Comparison of ENCODE assay signal across 8 cellular contexts in the genomic region with DNA sequence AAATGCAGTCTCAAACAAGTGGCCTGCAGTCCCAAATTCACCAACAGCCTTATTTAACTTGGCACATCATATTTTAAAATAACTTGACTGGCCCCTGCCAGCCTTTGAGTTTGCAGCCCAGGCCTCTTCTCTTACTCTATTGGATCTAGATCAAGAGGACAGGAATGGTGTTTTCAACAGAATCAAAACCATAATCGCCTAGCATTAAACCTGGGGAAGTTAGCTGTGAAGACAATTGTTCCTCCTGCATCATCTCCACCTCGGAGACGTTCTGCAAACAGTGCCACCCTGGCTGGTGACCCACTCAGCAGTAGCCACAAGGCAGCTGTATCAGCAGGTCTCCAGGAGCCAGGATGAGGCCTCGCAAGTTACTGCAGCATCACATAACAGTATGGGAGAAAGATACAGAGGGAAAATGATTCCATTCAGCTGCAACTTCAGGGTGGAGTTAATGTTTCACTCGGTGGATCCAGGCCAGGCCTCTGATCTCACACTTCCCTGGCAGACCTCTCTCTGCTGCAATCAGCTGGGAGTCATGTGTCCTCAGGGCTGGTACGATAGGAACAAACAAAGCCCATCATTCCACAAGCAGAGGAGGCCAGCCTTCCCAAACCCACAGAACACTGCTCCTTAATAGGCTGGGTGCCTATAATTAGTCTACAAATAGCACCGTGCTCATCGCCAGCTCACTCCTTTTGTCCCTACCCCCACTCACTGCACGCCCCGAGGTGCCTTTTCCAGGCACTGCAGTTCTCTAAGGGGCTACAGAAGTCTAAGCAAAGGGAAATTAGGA. TPM values are rescaled to one million over a fixed set of nuclear protein-coding genes. Genes with fewer than 3 reads are reported as not detected.
A peak's percentile ranks its signal among the peaks of the same experiment; 100 is the strongest.
DNase-seq lines count a peak whose midpoint lies in the region; ATAC-seq and TF ChIP-seq lines count a peak whose summit lies in the region.

No MANE protein-coding gene starts in this region.

- H3K36me3 ChIP-seq in neutrophil, result peaks cover 88% of the 10 kb centered on the region

- H3K9me3 ChIP-seq in neutrophil, result no peaks in the 10 kb centered on the region

- ATAC-seq in GM19395 (IDR thresholded peaks at IDR 0.05; ENCODE audit: unreplicated experiment), result no peak
- ATAC-seq in GM19023 (IDR thresholded peaks at IDR 0.05; ENCODE audit: unreplicated experiment), result no peak
- no peak for ATAC-seq in GM21447 (IDR thresholded peaks at IDR 0.05; ENCODE audit: unreplicated experiment)

- in situ Hi-C loops in Caki2 (cut with HindIII; ENCODE audit: low pct_unique_long_range_greater_than_20kb, low sequenced_read_pairs), result no loop called here

- no peaks in the 10 kb centered on the region for H3K27me3 ChIP-seq in neutrophil

- H3K4me3 ChIP-seq in neutrophil (ENCODE audit: low read depth in 1 of 2, low read length in 1 of 2), result no peak overlapping the region

- H3K27ac ChIP-seq in neutrophil, result peak overlapping the region; percentile 42

- peaks cover 12 to 13% of the 10 kb centered on the region in 2 experiments for H3K4me1 ChIP-seq in neutrophil (ENCODE audit: control insufficient read depth in 1 of 2, insufficient read depth in 1 of 2, low read depth in 1 of 2, low read length in 1 of 2)

- DNase-seq in Caki2 (ENCODE audit: low read depth) (peak; percentile 79), NCI-H526 (lab: John Stamatoyannopoulos, UW) (peak; percentile 94 to 95), fibroblast of gingiva (ENCODE audit: low read depth) (peak; percentile 68)
- DNase-seq in stimulated activated naive CD4-positive, alpha-beta T cell treated with Interleukin-2 at 50 U/mL for 16 hours (lab: John Stamatoyannopoulos, UW), result no peak

- TF ChIP-seq CTCF in neutrophil (IDR thresholded peaks at IDR 0.05), result no peak

RNA-seq across cellular contexts. Expression of a gene that starts 18.6 kb away (rescaled TPM):
- not detected in 2 replicates for total RNA-seq in Caki2 (2014; rRNA removed; shearing (Covaris generic); ENCODE audit: low replicate concordance)

RNA-seq across cellular contexts. Expression of a gene that starts 29.8 kb away (rescaled TPM):
- not detected in 2 replicates for total RNA-seq in Caki2 (2014; rRNA removed; shearing (Covaris generic); ENCODE audit: low replicate concordance)

RNA-seq across cellular contexts. Expression of a gene that starts 42.4 kb away (rescaled TPM):
- 0.38 and 0.68 TPM in 2 replicates for total RNA-seq in Caki2 (2014; rRNA removed; shearing (Covaris generic); ENCODE audit: low replicate concordance)

RNA-seq across cellular contexts. Expression of a gene that starts 57.1 kb away (rescaled TPM):
- total RNA-seq in Caki2 (2014; rRNA removed; shearing (Covaris generic); ENCODE audit: low replicate concordance), result 6.0 and 9.1 TPM in 2 replicates
